ENCODE assay signal across 25 cellular contexts in genomic region chr10:70769121-70769520, GRCh38. TPM values are rescaled to one million over a fixed set of nuclear protein-coding genes. Genes with fewer than 3 reads are reported as not detected.
DNase-seq lines count a peak whose midpoint lies in the region; ATAC-seq and TF ChIP-seq lines count a peak whose summit lies in the region.
"Had no signal": no experiment of that assay in that cellular context is flagged by ENCODE, and none has a peak within 500 bp of the region (broad histone marks: within the 10 kb centered on the region; RNA-seq: fewer than 3 reads in every experiment).

No MANE protein-coding gene starts in this region.

- H3K9me3 Mint-ChIP-seq in activated CD4-positive, alpha-beta memory T cell treated with anti-CD3 and anti-CD28 coated beads for 36 hours: peaks cover 3% of the 10 kb centered on the region
- peaks cover 10% of the 10 kb centered on the region for H3K9me3 Mint-ChIP-seq in activated CD4-positive, alpha-beta memory T cell treated with anti-CD3 and anti-CD28 coated beads, Interleukin-2, amount 10 ng/mL, durations not matched to agents 7 days and 5 days
- H3K9me3 Mint-ChIP-seq in activated naive CD4-positive, alpha-beta T cell treated with anti-CD3 and anti-CD28 coated beads, Interleukin-2, amount 10 ng/mL, durations not matched to agents 7 days and 5 days: peaks cover 11% of the 10 kb centered on the region
- H3K9me3 Mint-ChIP-seq: CD4-positive, alpha-beta T cell had no signal

- no peak for TF ChIP-seq POLR2A in testis (IDR thresholded peaks at IDR 0.05)

- H3K27ac Mint-ChIP-seq in activated CD4-positive, alpha-beta memory T cell treated with anti-CD3 and anti-CD28 coated beads for 36 hours: no peak overlapping the region
- no peak overlapping the region for H3K27ac Mint-ChIP-seq in activated CD4-positive, alpha-beta memory T cell treated with anti-CD3 and anti-CD28 coated beads, Interleukin-2, amount 10 ng/mL, durations not matched to agents 7 days and 5 days
- no peak overlapping the region for H3K27ac Mint-ChIP-seq in activated naive CD4-positive, alpha-beta T cell treated with anti-CD3 and anti-CD28 coated beads, Interleukin-2, amount 10 ng/mL, durations not matched to agents 7 days and 5 days
- H3K27ac Mint-ChIP-seq: CD14-positive monocyte; CD4-positive, alpha-beta T cell; CD8-positive, alpha-beta memory T cell; GM23338; HFFc6 had no signal

- H3K4me1 Mint-ChIP-seq in activated CD4-positive, alpha-beta memory T cell treated with anti-CD3 and anti-CD28 coated beads for 36 hours (ENCODE audit: low read depth): no peaks in the 10 kb centered on the region
- no peaks in the 10 kb centered on the region for H3K4me1 Mint-ChIP-seq in activated CD4-positive, alpha-beta memory T cell treated with anti-CD3 and anti-CD28 coated beads, Interleukin-2, amount 10 ng/mL, durations not matched to agents 7 days and 5 days
- H3K4me1 Mint-ChIP-seq in activated naive CD4-positive, alpha-beta T cell treated with anti-CD3 and anti-CD28 coated beads, Interleukin-2, amount 10 ng/mL, durations not matched to agents 7 days and 5 days: no peaks in the 10 kb centered on the region
- H3K4me1 Mint-ChIP-seq: CD14-positive monocyte; CD8-positive, alpha-beta memory T cell had no signal

- intact Hi-C loops in activated CD4-positive, alpha-beta memory T cell treated with anti-CD3 and anti-CD28 coated beads for 36 hours (cut with micrococcal nuclease): no loop called here
- intact Hi-C loops in testis (cut with DNase I; ENCODE audit: low total_unique reads): loop anchor here (10.0 kb wide), 1 partner anchor 314 kb away; no protein-coding TSS in a partner anchor

- peak; percentile 3 for DNase-seq in activated CD4-positive, alpha-beta memory T cell treated with anti-CD3 and anti-CD28 coated beads for 36 hours
- DNase-seq in activated CD4-positive, alpha-beta memory T cell treated with anti-CD3 and anti-CD28 coated beads, Interleukin-2, amount 10 ng/mL, durations not matched to agents 7 days and 5 days: no peak
- DNase-seq in activated naive CD4-positive, alpha-beta T cell treated with anti-CD3 and anti-CD28 coated beads, Interleukin-2, amount 10 ng/mL, durations not matched to agents 7 days and 5 days: peak; percentile 1
- no peak for DNase-seq in activated naive CD4-positive, alpha-beta T cell (lab: John Stamatoyannopoulos, UW)
- DNase-seq in testis: peak; percentile 0
- DNase-seq in DMS153 treated with DMSO at 0.1 percent for 48 hours (lab: John Stamatoyannopoulos, UW; ENCODE audit: unreplicated experiment): no peak
- DNase-seq: 8988T; ACHN; AML-193; BE2C; CD4-positive, alpha-beta T cell; CD8-positive, alpha-beta memory T cell; DMS 273 treated with DMSO at 0.1 percent for 48 hours; DMS53; DMS79 treated with DMSO at 0.1 percent for 48 hours; GF-D8; HFFc6 had no signal

- 72 to 90% methylated on average over 4 of the region's 4 CpGs for WGBS in testis, 2 donors

- no peak overlapping the region for H3K4me3 Mint-ChIP-seq in activated CD4-positive, alpha-beta memory T cell treated with anti-CD3 and anti-CD28 coated beads for 36 hours
- no peak overlapping the region for H3K4me3 Mint-ChIP-seq in activated CD4-positive, alpha-beta memory T cell treated with anti-CD3 and anti-CD28 coated beads, Interleukin-2, amount 10 ng/mL, durations not matched to agents 7 days and 5 days
- no peak overlapping the region for H3K4me3 Mint-ChIP-seq in activated naive CD4-positive, alpha-beta T cell treated with anti-CD3 and anti-CD28 coated beads, Interleukin-2, amount 10 ng/mL, durations not matched to agents 7 days and 5 days
- H3K4me3 Mint-ChIP-seq: CD14-positive monocyte; CD4-positive, alpha-beta T cell; CD8-positive, alpha-beta memory T cell; GM23338; HFFc6 had no signal

- TF ChIP-seq CTCF in testis (IDR thresholded peaks at IDR 0.05): no peak

- no peak overlapping the region for H3K4me3 ChIP-seq in testis
- H3K4me3 ChIP-seq: A549; BLaER1 treated with 17β-estradiol and CSF1 and Interleukin-3, amounts not matched to agents 10 nM and 100 nM; GM23338; HAP-1 had no signal

- CTCF ChIA-PET in activated CD4-positive, alpha-beta memory T cell treated with anti-CD3 and anti-CD28 coated beads for 36 hours (lab: Charles Lee): interaction anchor here (0.6 kb wide), 1 partner anchor 150 kb away, joined by 3 read pairs; no protein-coding TSS in a partner anchor
- CTCF ChIA-PET in activated CD4-positive, alpha-beta memory T cell treated with anti-CD3 and anti-CD28 coated beads, Interleukin-2, amount 10 ng/mL, durations not matched to agents 7 days and 5 days (lab: Charles Lee): no interaction called here
- CTCF ChIA-PET in activated naive CD4-positive, alpha-beta T cell treated with anti-CD3 and anti-CD28 coated beads, Interleukin-2, amount 10 ng/mL, durations not matched to agents 7 days and 5 days (lab: Charles Lee): interaction anchor here (1.8 kb wide), 1 partner anchor 220 kb away, joined by 6 read pairs; no protein-coding TSS in a partner anchor

- H3K36me3 ChIP-seq in testis (ENCODE audit: low read depth, missing control alignments): no peaks in the 10 kb centered on the region
- H3K36me3 ChIP-seq: BE2C, HAP-1 had no signal

- H3K36me3 Mint-ChIP-seq in activated CD4-positive, alpha-beta memory T cell treated with anti-CD3 and anti-CD28 coated beads for 36 hours: no peaks in the 10 kb centered on the region
- no peaks in the 10 kb centered on the region for H3K36me3 Mint-ChIP-seq in activated CD4-positive, alpha-beta memory T cell treated with anti-CD3 and anti-CD28 coated beads, Interleukin-2, amount 10 ng/mL, durations not matched to agents 7 days and 5 days (ENCODE audit: low read depth)
- no peaks in the 10 kb centered on the region for H3K36me3 Mint-ChIP-seq in activated naive CD4-positive, alpha-beta T cell treated with anti-CD3 and anti-CD28 coated beads, Interleukin-2, amount 10 ng/mL, durations not matched to agents 7 days and 5 days

- POLR2A ChIA-PET in activated CD4-positive, alpha-beta memory T cell treated with anti-CD3 and anti-CD28 coated beads for 36 hours (lab: Charles Lee): no interaction called here
- POLR2A ChIA-PET in activated CD4-positive, alpha-beta memory T cell treated with anti-CD3 and anti-CD28 coated beads, Interleukin-2, amount 10 ng/mL, durations not matched to agents 7 days and 5 days (lab: Charles Lee): no interaction called here

- peak; percentile 60 for ATAC-seq in esophagus mucosa
- ATAC-seq: A549, GM23338 had no signal

- no peak overlapping the region for H3K27ac ChIP-seq in testis
- H3K27ac ChIP-seq: A549; BLaER1 treated with 17β-estradiol and CSF1 and Interleukin-3, amounts not matched to agents 10 nM and 100 nM had no signal

- no peaks in the 10 kb centered on the region for H3K9me3 ChIP-seq in testis
- H3K9me3 ChIP-seq: BE2C had no signal

- no peaks in the 10 kb centered on the region for H3K27me3 ChIP-seq in testis
- H3K27me3 ChIP-seq: BE2C; BLaER1 treated with 17β-estradiol and CSF1 and Interleukin-3, amounts not matched to agents 10 nM and 100 nM had no signal

- no peaks in the 10 kb centered on the region for H3K4me1 ChIP-seq in testis
- H3K4me1 ChIP-seq: A549, BE2C, HAP-1 had no signal

- H3K27me3 Mint-ChIP-seq in activated CD4-positive, alpha-beta memory T cell treated with anti-CD3 and anti-CD28 coated beads for 36 hours: no peaks in the 10 kb centered on the region
- H3K27me3 Mint-ChIP-seq in activated CD4-positive, alpha-beta memory T cell treated with anti-CD3 and anti-CD28 coated beads, Interleukin-2, amount 10 ng/mL, durations not matched to agents 7 days and 5 days: peaks cover 7% of the 10 kb centered on the region
- peaks cover 20% of the 10 kb centered on the region for H3K27me3 Mint-ChIP-seq in activated naive CD4-positive, alpha-beta T cell treated with anti-CD3 and anti-CD28 coated beads, Interleukin-2, amount 10 ng/mL, durations not matched to agents 7 days and 5 days

RNA-seq across cellular contexts. Expression of gene TBATA, which starts 16.1 kb away (rescaled TPM):
- not detected for total RNA-seq in activated CD4-positive, alpha-beta memory T cell treated with anti-CD3 and anti-CD28 coated beads for 36 hours
- total RNA-seq in activated CD4-positive, alpha-beta memory T cell treated with anti-CD3 and anti-CD28 coated beads, Interleukin-2, amount 10 ng/mL, durations not matched to agents 7 days and 5 days: not detected
- total RNA-seq in esophagus mucosa: not detected
- 10 to 100 TPM in 1 of 2 donors, 1 to 10 TPM in 1; 8.4 to 19.1 TPM for total RNA-seq in testis
- 34.6 TPM for polyA plus RNA-seq in testis (ENCODE audit: insufficient read depth, low read depth, low replicate concordance)
- total RNA-seq: CD4-positive, alpha-beta T cell; CD8-positive, alpha-beta memory T cell; Daoy; G401; GM23338; HFFc6 had no signal
- polyA plus RNA-seq: A549; CD14-positive monocyte; CD8-positive, alpha-beta memory T cell; GM23338 had no signal

RNA-seq across cellular contexts. Expression of gene SGPL1, which starts 46.6 kb away (rescaled TPM):
- total RNA-seq in activated CD4-positive, alpha-beta memory T cell treated with anti-CD3 and anti-CD28 coated beads for 36 hours: 10 to 100 TPM; 65.6 to 67.0 TPM
- 10 to 100 TPM; 25.8 to 28.5 TPM for total RNA-seq in activated CD4-positive, alpha-beta memory T cell treated with anti-CD3 and anti-CD28 coated beads, Interleukin-2, amount 10 ng/mL, durations not matched to agents 7 days and 5 days
- total RNA-seq in esophagus mucosa (62.1 TPM), testis (10 to 100 TPM; 64.2 to 70.1 TPM)
- polyA plus RNA-seq in testis (ENCODE audit: insufficient read depth, low read depth, low replicate concordance): 38.5 TPM

Comparison
In these comparisons a context has a peak if more than half of its experiments do, and no peak if none do; other contexts are left out.
1. DNase-seq: peak in activated CD4-positive, alpha-beta memory T cell treated with anti-CD3 and anti-CD28 coated beads for 36 hours (single experiment), activated naive CD4-positive, alpha-beta T cell treated with anti-CD3 and anti-CD28 coated beads, Interleukin-2, amount 10 ng/mL, durations not matched to agents 7 days and 5 days (single experiment) and testis (single experiment); none in activated CD4-positive, alpha-beta memory T cell treated with anti-CD3 and anti-CD28 coated beads, Interleukin-2, amount 10 ng/mL, durations not matched to agents 7 days and 5 days (single experiment), activated naive CD4-positive, alpha-beta T cell (0 of 4) and DMS153 treated with DMSO at 0.1 percent for 48 hours (single experiment).